Comparison of ENCODE assay signal across 1 cellular context in genomic region chr1:156591432-156592157, GRCh38.
TF ChIP-seq lines count a peak whose summit lies in the region.

Gene NAXE (plus strand): TSS chr1:156591776. CDS start chr1:156591805, 29 bp downstream.

TF ChIP-seq in HepG2, 621 proteins besides CTCF, POLR2A, EP300 and RAD21 (continued from another document):
- TF ChIP-seq MXD1 (CRISPR knock-in tag; IDR thresholded peaks at IDR 0.05) (peak; percentile 75; the same call in 1 of the 2 replicates), MXI1 (IDR thresholded peaks at IDR 0.05; ENCODE audit: borderline replicate concordance, low read depth, low read length) (peak; percentile 59; the same call in 1 of the 3 replicates), ZBTB14 (CRISPR knock-in tag; IDR thresholded peaks at IDR 0.05) (peak; percentile 88), TAF1 (CRISPR knock-in tag; IDR thresholded peaks at IDR 0.05) (peak; percentile 74), RFX1 (IDR thresholded peaks at IDR 0.05) (no peak), NKX3-1 (CRISPR knock-in tag; IDR thresholded peaks at IDR 0.05) (0 out of 2 replicates have a peak, but pooled peaks have one; percentile 51), ZNF512 (CRISPR knock-in tag; IDR thresholded peaks at IDR 0.05) (no peak), PBX2 (CRISPR knock-in tag; IDR thresholded peaks at IDR 0.05) (no peak), ZNF142 (CRISPR knock-in tag; IDR thresholded peaks at IDR 0.05) (peak; percentile 65; the same call in 1 of the 2 replicates), ETV5 (CRISPR knock-in tag; IDR thresholded peaks at IDR 0.05; ENCODE audit: borderline replicate concordance) (peak; percentile 72; the same call in 1 of the 2 replicates), ZNF816 (CRISPR knock-in tag; IDR thresholded peaks at IDR 0.05; ENCODE audit: borderline replicate concordance) (peak; percentile 86), ZNF44 (CRISPR knock-in tag; IDR thresholded peaks at IDR 0.05) (no peak; the same call in 1 of the 2 replicates), SNAPC5 (CRISPR knock-in tag; IDR thresholded peaks at IDR 0.05; ENCODE audit: borderline replicate concordance) (no peak), ZNF850 (CRISPR knock-in tag; conservative IDR thresholded peaks at IDR 0.05) (0 out of 2 replicates have a peak, but pooled peaks have one; percentile 56), HNF4A (CRISPR knock-in tag; IDR thresholded peaks at IDR 0.05) (no peak), ATF7-NPFF (CRISPR knock-in tag; IDR thresholded peaks at IDR 0.05; ENCODE audit: low read depth) (peak; percentile 84; the same call in 1 of the 2 replicates), NFYC (CRISPR knock-in tag; IDR thresholded peaks at IDR 0.05) (no peak), FOXO4 (CRISPR knock-in tag; conservative IDR thresholded peaks at IDR 0.05) (0 out of 2 replicates have a peak, but pooled peaks have one; percentile 19), SALL1 (CRISPR knock-in tag; IDR thresholded peaks at IDR 0.05) (peak; percentile 58), MAZ (IDR thresholded peaks at IDR 0.05; ENCODE audit: borderline replicate concordance, low read depth, low read length) (no peak), MAZ (CRISPR knock-in tag; IDR thresholded peaks at IDR 0.05; ENCODE audit: low read depth) (peak; percentile 75), ZNF687 (CRISPR knock-in tag; IDR thresholded peaks at IDR 0.05) (peak; percentile 91), REPIN1 (CRISPR knock-in tag; IDR thresholded peaks at IDR 0.05; ENCODE audit: borderline replicate concordance, low read depth) (peak; percentile 36; the same call in 1 of the 2 replicates), ZNF224 (CRISPR knock-in tag; IDR thresholded peaks at IDR 0.05) (no peak), TEAD3 (CRISPR knock-in tag; optimal IDR thresholded peaks at IDR 0.05; ENCODE audit: borderline replicate concordance) (peak; percentile 29), ZNF563 (CRISPR knock-in tag; IDR thresholded peaks at IDR 0.05) (peak; percentile 41; the same call in 1 of the 2 replicates), BCL6 (CRISPR knock-in tag; IDR thresholded peaks at IDR 0.05) (no peak), ZNF451 (CRISPR knock-in tag; IDR thresholded peaks at IDR 0.05) (peak; percentile 50; the same call in 1 of the 2 replicates), PAX8 (CRISPR knock-in tag; IDR thresholded peaks at IDR 0.05; ENCODE audit: borderline replicate concordance) (no peak)
